ENCODE assay signal across 13 cellular contexts in genomic region chr5:41793156-41793770, GRCh38.
DNase-seq lines count a peak whose midpoint lies in the region; ATAC-seq and TF ChIP-seq lines count a peak whose summit lies in the region.
"Had no signal": no experiment of that assay in that cellular context is flagged by ENCODE, and none has a peak within 500 bp of the region (broad histone marks: within the 10 kb centered on the region; RNA-seq: fewer than 3 reads in every experiment).

No MANE protein-coding gene starts in this region.

- peak; percentile 42 for DNase-seq in GM04504 (ENCODE audit: low read depth)
- DNase-seq in NCI-H2227 (lab: John Stamatoyannopoulos, UW; ENCODE audit: unreplicated experiment) = peak; percentile 13
- peak; percentile 37 for DNase-seq in mammary epithelial cell
- no peak for DNase-seq in GF-D8 (lab: John Stamatoyannopoulos, UW)
- DNase-seq in activated CD4-positive, alpha-beta T cell treated with anti-CD3 and anti-CD28 coated beads, Interleukin-2, amount 10 ng/mL, durations not matched to agents 7 days and 5 days = no peak
- DNase-seq in activated CD8-positive, alpha-beta T cell treated with anti-CD3 and anti-CD28 coated beads, Interleukin-2, amount 10 ng/mL, durations not matched to agents 7 days and 5 days = no peak
- DNase-seq: DND-41; effector memory CD8-positive, alpha-beta T cell; kidney glomerular epithelial cell; psoas muscle had no signal

- intact Hi-C loops in mammary epithelial cell (cut with micrococcal nuclease) = no loop called here

- no peaks in the 10 kb centered on the region for H3K79me2 ChIP-seq in mammary epithelial cell (ENCODE audit: insufficient read depth, low read length)

- H3K27ac ChIP-seq in mammary epithelial cell (ENCODE audit: insufficient read depth, low read depth, low read length) = no peak overlapping the region
- H3K27ac ChIP-seq: psoas muscle had no signal

- H3K27ac Mint-ChIP-seq in nephron = peak overlapping the region; percentile 90 to 98 (median 91)
- H3K27ac Mint-ChIP-seq in activated CD4-positive, alpha-beta T cell treated with anti-CD3 and anti-CD28 coated beads, Interleukin-2, amount 10 ng/mL, durations not matched to agents 7 days and 5 days = no peak overlapping the region
- H3K27ac Mint-ChIP-seq in activated CD8-positive, alpha-beta T cell treated with anti-CD3 and anti-CD28 coated beads, Interleukin-2, amount 10 ng/mL, durations not matched to agents 7 days and 5 days = no peak overlapping the region
- H3K27ac Mint-ChIP-seq: activated T-helper 17 cell treated with anti-CD3 and anti-CD28 coated beads, Interleukin-2, amount 50 U/mL, for 72 hours; effector memory CD8-positive, alpha-beta T cell had no signal

- dilution Hi-C loops in mammary epithelial cell (cut with HindIII; ENCODE audit: low sequenced_read_pairs) = no loop called here

- H3K4me3 Mint-ChIP-seq in nephron = peak overlapping the region in 2 of 3 experiments; percentile 1 to 15
- no peak overlapping the region for H3K4me3 Mint-ChIP-seq in activated CD4-positive, alpha-beta T cell treated with anti-CD3 and anti-CD28 coated beads, Interleukin-2, amount 10 ng/mL, durations not matched to agents 7 days and 5 days
- H3K4me3 Mint-ChIP-seq in activated CD8-positive, alpha-beta T cell treated with anti-CD3 and anti-CD28 coated beads, Interleukin-2, amount 10 ng/mL, durations not matched to agents 7 days and 5 days = no peak overlapping the region
- H3K4me3 Mint-ChIP-seq: activated T-helper 17 cell treated with anti-CD3 and anti-CD28 coated beads, Interleukin-2, amount 50 U/mL, for 72 hours; effector memory CD8-positive, alpha-beta T cell had no signal

- POLR2A ChIA-PET in activated CD4-positive, alpha-beta T cell treated with anti-CD3 and anti-CD28 coated beads, Interleukin-2, amount 10 ng/mL, durations not matched to agents 7 days and 5 days (lab: Charles Lee) = no interaction called here
- POLR2A ChIA-PET in activated CD8-positive, alpha-beta T cell treated with anti-CD3 and anti-CD28 coated beads, Interleukin-2, amount 10 ng/mL, durations not matched to agents 7 days and 5 days (lab: Charles Lee) = no interaction called here

- peaks cover 33% of the 10 kb centered on the region for H3K4me1 ChIP-seq in mammary epithelial cell (ENCODE audit: insufficient read depth, low read length)

- no peaks in the 10 kb centered on the region for H3K9me3 ChIP-seq in mammary epithelial cell (replicated peaks; ENCODE audit: insufficient read depth, low read length)
- H3K9me3 ChIP-seq: psoas muscle had no signal

- H3K4me2 ChIP-seq in mammary epithelial cell (ENCODE audit: insufficient read depth, low read depth, low read length) = no peak overlapping the region

- ATAC-seq in HG03457 (IDR thresholded peaks at IDR 0.05; ENCODE audit: unreplicated experiment) = no peak
- no peak for ATAC-seq in activated CD8-positive, alpha-beta T cell treated with anti-CD3 and anti-CD28 coated beads, Interleukin-2, amount 10 ng/mL, durations not matched to agents 7 days and 5 days
- ATAC-seq: activated T-helper 17 cell treated with anti-CD3 and anti-CD28 coated beads, Interleukin-2, amount 50 U/mL, for 72 hours; effector memory CD8-positive, alpha-beta T cell; psoas muscle had no signal

- no peak for TF ChIP-seq CTCF in mammary epithelial cell (conservative IDR thresholded peaks at IDR 0.05 in 1 of 2, IDR thresholded peaks at IDR 0.05 in 1 of 2; ENCODE audit: extremely low read depth in 1 of 2, insufficient read depth in 1 of 2, low read depth in 1 of 2, low read length in 2 of 2)
- TF ChIP-seq CTCF in nephron (IDR thresholded peaks at IDR 0.05; ENCODE audit: unreplicated experiment in 3 of 3) = no peak

- no peaks in the 10 kb centered on the region for H3K27me3 Mint-ChIP-seq in nephron (ENCODE audit: low read depth)
- no peaks in the 10 kb centered on the region for H3K27me3 Mint-ChIP-seq in activated CD4-positive, alpha-beta T cell treated with anti-CD3 and anti-CD28 coated beads, Interleukin-2, amount 10 ng/mL, durations not matched to agents 7 days and 5 days
- H3K27me3 Mint-ChIP-seq in activated CD8-positive, alpha-beta T cell treated with anti-CD3 and anti-CD28 coated beads, Interleukin-2, amount 10 ng/mL, durations not matched to agents 7 days and 5 days (ENCODE audit: low read depth) = no peaks in the 10 kb centered on the region
- H3K27me3 Mint-ChIP-seq: activated T-helper 17 cell treated with anti-CD3 and anti-CD28 coated beads, Interleukin-2, amount 50 U/mL, for 72 hours; effector memory CD8-positive, alpha-beta T cell had no signal

- CTCF ChIA-PET in mammary epithelial cell (lab: Charles Lee; ENCODE audit: low non-redundant PET) = no interaction called here
- CTCF ChIA-PET in activated CD4-positive, alpha-beta T cell treated with anti-CD3 and anti-CD28 coated beads, Interleukin-2, amount 10 ng/mL, durations not matched to agents 7 days and 5 days (lab: Charles Lee) = interaction anchor here (0.6 to 1.4 kb wide), 4 partner anchors 20 to 1260 kb away, joined by 3 read pairs; no protein-coding TSS in a partner anchor
- CTCF ChIA-PET in activated CD8-positive, alpha-beta T cell treated with anti-CD3 and anti-CD28 coated beads, Interleukin-2, amount 10 ng/mL, durations not matched to agents 7 days and 5 days (lab: Charles Lee) = interaction anchor here (1.0 to 1.5 kb wide), 2 partner anchors 9 to 50 kb away, joined by 3 read pairs; no protein-coding TSS in a partner anchor

- H3K36me3 ChIP-seq in mammary epithelial cell (ENCODE audit: insufficient read depth, low read length) = no peaks in the 10 kb centered on the region

- H3K9ac ChIP-seq in mammary epithelial cell (ENCODE audit: insufficient read depth, low read length) = no peak overlapping the region

- peaks cover 69% of the 10 kb centered on the region for H3K4me1 Mint-ChIP-seq in nephron
- H3K4me1 Mint-ChIP-seq in activated CD4-positive, alpha-beta T cell treated with anti-CD3 and anti-CD28 coated beads, Interleukin-2, amount 10 ng/mL, durations not matched to agents 7 days and 5 days = no peaks in the 10 kb centered on the region
- peaks cover 2% of the 10 kb centered on the region for H3K4me1 Mint-ChIP-seq in activated CD8-positive, alpha-beta T cell treated with anti-CD3 and anti-CD28 coated beads, Interleukin-2, amount 10 ng/mL, durations not matched to agents 7 days and 5 days (ENCODE audit: low read depth)

- no peaks in the 10 kb centered on the region for H3K9me3 Mint-ChIP-seq in nephron
- no peaks in the 10 kb centered on the region for H3K9me3 Mint-ChIP-seq in activated CD4-positive, alpha-beta T cell treated with anti-CD3 and anti-CD28 coated beads, Interleukin-2, amount 10 ng/mL, durations not matched to agents 7 days and 5 days
- H3K9me3 Mint-ChIP-seq in activated CD8-positive, alpha-beta T cell treated with anti-CD3 and anti-CD28 coated beads, Interleukin-2, amount 10 ng/mL, durations not matched to agents 7 days and 5 days (ENCODE audit: insufficient read depth) = no peaks in the 10 kb centered on the region
- H3K9me3 Mint-ChIP-seq: activated T-helper 17 cell treated with anti-CD3 and anti-CD28 coated beads, Interleukin-2, amount 50 U/mL, for 72 hours; effector memory CD8-positive, alpha-beta T cell had no signal

- H2AFZ ChIP-seq in mammary epithelial cell (ENCODE audit: low read depth, low read length) = no peak overlapping the region

- in situ Hi-C loops in mammary epithelial cell (cut with MboI; ENCODE audit: low sequenced_read_pairs in 2 of 2) = no loop called here

- BruUV-seq in mammary epithelial cell (replicated peaks; lab: Mats Ljungman, UMichigan) = no TSS peak

- no peak overlapping the region for H3K4me3 ChIP-seq in mammary epithelial cell (replicated peaks in 1 of 3; ENCODE audit: insufficient read depth in 1 of 3, low read depth in 2 of 3, low read length in 3 of 3)
- H3K4me3 ChIP-seq: psoas muscle had no signal

- no peaks in the 10 kb centered on the region for H4K20me1 ChIP-seq in mammary epithelial cell (ENCODE audit: insufficient read depth, low read length)

- peaks cover 14% of the 10 kb centered on the region for H3K36me3 Mint-ChIP-seq in nephron (ENCODE audit: low read depth)
- peaks cover 27% of the 10 kb centered on the region for H3K36me3 Mint-ChIP-seq in activated CD4-positive, alpha-beta T cell treated with anti-CD3 and anti-CD28 coated beads, Interleukin-2, amount 10 ng/mL, durations not matched to agents 7 days and 5 days (ENCODE audit: low read depth)
- peaks cover 19% of the 10 kb centered on the region for H3K36me3 Mint-ChIP-seq in activated CD8-positive, alpha-beta T cell treated with anti-CD3 and anti-CD28 coated beads, Interleukin-2, amount 10 ng/mL, durations not matched to agents 7 days and 5 days (ENCODE audit: low read depth)

- WGBS in mammary epithelial cell (ENCODE audit: low coverage, missing lambda C conversion rate) = 75% methylated on average over 3 of the region's 3 CpGs

- no peaks in the 10 kb centered on the region for H3K27me3 ChIP-seq in mammary epithelial cell (ENCODE audit: insufficient read depth, low read length)

Comparison
In these comparisons a context has a peak if more than half of its experiments do, and no peak if none do; other contexts are left out.
1. DNase-seq: peak in GM04504 (single experiment), NCI-H2227 (single experiment) and mammary epithelial cell (single experiment); none in GF-D8 (single experiment), activated CD4-positive, alpha-beta T cell treated with anti-CD3 and anti-CD28 coated beads, Interleukin-2, amount 10 ng/mL, durations not matched to agents 7 days and 5 days (single experiment) and activated CD8-positive, alpha-beta T cell treated with anti-CD3 and anti-CD28 coated beads, Interleukin-2, amount 10 ng/mL, durations not matched to agents 7 days and 5 days (single experiment).
2. H3K27ac Mint-ChIP-seq: peak in nephron (3 of 3); none in activated CD4-positive, alpha-beta T cell treated with anti-CD3 and anti-CD28 coated beads, Interleukin-2, amount 10 ng/mL, durations not matched to agents 7 days and 5 days (single experiment) and activated CD8-positive, alpha-beta T cell treated with anti-CD3 and anti-CD28 coated beads, Interleukin-2, amount 10 ng/mL, durations not matched to agents 7 days and 5 days (single experiment).
3. H3K4me3 Mint-ChIP-seq: peak in nephron (2 of 3); none in activated CD4-positive, alpha-beta T cell treated with anti-CD3 and anti-CD28 coated beads, Interleukin-2, amount 10 ng/mL, durations not matched to agents 7 days and 5 days (single experiment) and activated CD8-positive, alpha-beta T cell treated with anti-CD3 and anti-CD28 coated beads, Interleukin-2, amount 10 ng/mL, durations not matched to agents 7 days and 5 days (single experiment).